ENCODE assay signal across 11 cellular contexts in genomic region chr2:7430421-7430868, GRCh38.
DNase-seq lines count a peak whose midpoint lies in the region; ATAC-seq lines count a peak whose summit lies in the region.
"Had no signal": no experiment of that assay in that cellular context is flagged by ENCODE, and none has a peak within 500 bp of the region (broad histone marks: within the 10 kb centered on the region; RNA-seq: fewer than 3 reads in every experiment).

No MANE protein-coding gene starts in this region.

- POLR2A ChIA-PET in activated CD4-positive, alpha-beta memory T cell treated with anti-CD3 and anti-CD28 coated beads for 36 hours (lab: Charles Lee), result interaction anchor here (1.0 to 1.4 kb wide), 4 partner anchors 20 to 1251 kb away, joined by 3 to 4 read pairs (median 4); partner anchors contain the start of gene ID2

- CTCF ChIA-PET in activated CD4-positive, alpha-beta memory T cell treated with anti-CD3 and anti-CD28 coated beads for 36 hours (lab: Charles Lee), result no interaction called here

- peaks cover 8% of the 10 kb centered on the region for H3K4me1 ChIP-seq in iPS DF 6.9 (ENCODE audit: control insufficient read depth, insufficient read depth, low read length)
- H3K4me1 ChIP-seq: colonic mucosa had no signal

- no peak overlapping the region for H3K4me3 ChIP-seq in iPS DF 6.9 (ENCODE audit: low read length)

- H3K4me1 Mint-ChIP-seq in activated CD4-positive, alpha-beta memory T cell treated with anti-CD3 and anti-CD28 coated beads for 36 hours (ENCODE audit: low read depth), result peaks cover 53% of the 10 kb centered on the region
- H3K4me1 Mint-ChIP-seq in stimulated activated naive B cell treated with anti-CD40 and anti-IgM and Interleukin-4, amounts not matched to agents 10 μg/mL and 1 μg/mL and 100 μg/mL, for 72 hours, result peaks cover 15 to 16% of the 10 kb centered on the region in 2 donors

- peak in 1 of 2 donors; percentile 29 for ATAC-seq in stimulated activated naive B cell treated with anti-CD40 and anti-IgM and Interleukin-4, amounts not matched to agents 10 μg/mL and 1 μg/mL and 100 μg/mL, for 72 hours (replicated peaks)
- no peak for ATAC-seq in HG02642 (IDR thresholded peaks at IDR 0.05; ENCODE audit: poor library complexity, unreplicated experiment)

- H3K9me3 ChIP-seq in iPS DF 6.9 (ENCODE audit: control insufficient read depth, insufficient read depth, low read length), result no peaks in the 10 kb centered on the region
- H3K9me3 ChIP-seq: colonic mucosa had no signal

- peaks cover 9% of the 10 kb centered on the region for H3K9me3 Mint-ChIP-seq in activated CD4-positive, alpha-beta memory T cell treated with anti-CD3 and anti-CD28 coated beads for 36 hours
- peaks cover 0 to 2% of the 10 kb centered on the region in 2 donors for H3K9me3 Mint-ChIP-seq in stimulated activated naive B cell treated with anti-CD40 and anti-IgM and Interleukin-4, amounts not matched to agents 10 μg/mL and 1 μg/mL and 100 μg/mL, for 72 hours

- H3K27ac ChIP-seq in iPS DF 6.9 (ENCODE audit: low read length), result peak overlapping the region; percentile 34
- H3K27ac ChIP-seq: 22Rv1, colonic mucosa had no signal

- peak overlapping the region; percentile 74 for H3K4me3 Mint-ChIP-seq in activated CD4-positive, alpha-beta memory T cell treated with anti-CD3 and anti-CD28 coated beads for 36 hours
- peak overlapping the region; percentile 55 to 83 for H3K4me3 Mint-ChIP-seq in stimulated activated naive B cell treated with anti-CD40 and anti-IgM and Interleukin-4, amounts not matched to agents 10 μg/mL and 1 μg/mL and 100 μg/mL, for 72 hours

- H3K36me3 Mint-ChIP-seq in activated CD4-positive, alpha-beta memory T cell treated with anti-CD3 and anti-CD28 coated beads for 36 hours, result peaks cover 26% of the 10 kb centered on the region
- no peaks in the 10 kb centered on the region for H3K36me3 Mint-ChIP-seq in stimulated activated naive B cell treated with anti-CD40 and anti-IgM and Interleukin-4, amounts not matched to agents 10 μg/mL and 1 μg/mL and 100 μg/mL, for 72 hours

- H3K27me3 Mint-ChIP-seq in activated CD4-positive, alpha-beta memory T cell treated with anti-CD3 and anti-CD28 coated beads for 36 hours, result peaks cover 10% of the 10 kb centered on the region
- peaks cover 49 to 59% of the 10 kb centered on the region in 2 donors for H3K27me3 Mint-ChIP-seq in stimulated activated naive B cell treated with anti-CD40 and anti-IgM and Interleukin-4, amounts not matched to agents 10 μg/mL and 1 μg/mL and 100 μg/mL, for 72 hours

- peak; percentile 8 for DNase-seq in DMS 273 (lab: John Stamatoyannopoulos, UW; ENCODE audit: unreplicated experiment)
- DNase-seq in DMS 273 treated with DMSO at 0.1 percent for 48 hours (lab: John Stamatoyannopoulos, UW), result no peak
- peak; percentile 33 for DNase-seq in activated CD4-positive, alpha-beta memory T cell treated with anti-CD3 and anti-CD28 coated beads for 36 hours
- DNase-seq in iPS DF 6.9 (ENCODE audit: low read depth, low spot score), result no peak
- no peak for DNase-seq in stimulated activated naive B cell treated with anti-CD40 and anti-IgM and Interleukin-4, amounts not matched to agents 10 μg/mL and 1 μg/mL and 100 μg/mL, for 72 hours
- no peak for DNase-seq in dermis blood vessel endothelial cell
- DNase-seq in dedifferentiated amniotic fluid mesenchymal stem cell (ENCODE audit: extremely low spot score), result no peak
- DNase-seq: activated CD4-positive, CD25-positive, alpha-beta regulatory T cell; colonic mucosa had no signal

- H3K27ac Mint-ChIP-seq in activated CD4-positive, alpha-beta memory T cell treated with anti-CD3 and anti-CD28 coated beads for 36 hours, result peak overlapping the region; percentile 88
- no peak overlapping the region for H3K27ac Mint-ChIP-seq in stimulated activated naive B cell treated with anti-CD40 and anti-IgM and Interleukin-4, amounts not matched to agents 10 μg/mL and 1 μg/mL and 100 μg/mL, for 72 hours

- WGBS in iPS DF 6.9 (ENCODE audit: insufficient coverage, insufficient read length), result no CpG with 5 or more reads among the region's 10 CpGs

- intact Hi-C loops in activated CD4-positive, alpha-beta memory T cell treated with anti-CD3 and anti-CD28 coated beads for 36 hours (cut with micrococcal nuclease), result loop anchor here (10.0 kb wide), 2 partner anchors 516 to 904 kb away; partner anchors contain the start of gene RNF144A

- H3K27me3 ChIP-seq in iPS DF 6.9 (ENCODE audit: control insufficient read depth, insufficient read depth, low read length), result no peaks in the 10 kb centered on the region
- H3K27me3 ChIP-seq: colonic mucosa had no signal

- H3K36me3 ChIP-seq in iPS DF 6.9 (ENCODE audit: control insufficient read depth, insufficient read depth, low read length), result no peaks in the 10 kb centered on the region
- H3K36me3 ChIP-seq: colonic mucosa had no signal

Comparison
In these comparisons a context has a peak if more than half of its experiments do, and no peak if none do; other contexts are left out.
1. DNase-seq: peak in DMS 273 (single experiment) and activated CD4-positive, alpha-beta memory T cell treated with anti-CD3 and anti-CD28 coated beads for 36 hours (single experiment); none in DMS 273 treated with DMSO at 0.1 percent for 48 hours (single experiment), iPS DF 6.9 (single experiment), stimulated activated naive B cell treated with anti-CD40 and anti-IgM and Interleukin-4, amounts not matched to agents 10 μg/mL and 1 μg/mL and 100 μg/mL, for 72 hours (single experiment), dermis blood vessel endothelial cell (single experiment) and dedifferentiated amniotic fluid mesenchymal stem cell (single experiment).